In genomic region chr7:138527746-138528223, GRCh38 we compare ENCODE assay signal across 1 cellular context.
TF ChIP-seq lines count a peak whose summit lies in the region.

No MANE protein-coding gene starts in this region.

TF ChIP-seq in HEK293, 187 proteins besides CTCF, POLR2A, EP300 and RAD21 (continued from another document and continues in another):
- TF ChIP-seq PRDM2 (tag by site-specific recombination; IDR thresholded peaks at IDR 0.05; ENCODE audit: borderline replicate concordance) (no peak), ZNF24 (tag by site-specific recombination; IDR thresholded peaks at IDR 0.05) (no peak), ZNF114 (tag by site-specific recombination; IDR thresholded peaks at IDR 0.05) (no peak), KLF16 (tag by site-specific recombination; IDR thresholded peaks at IDR 0.05) (no peak), ZNF2 (tag by site-specific recombination; IDR thresholded peaks at IDR 0.05) (no peak), MEIS1 (CRISPR knock-in tag; IDR thresholded peaks at IDR 0.05; ENCODE audit: borderline replicate concordance) (no peak), ZNF26 (tag by site-specific recombination; IDR thresholded peaks at IDR 0.05) (peak; percentile 40; the same call in 1 of the 2 replicates), ZNF792 (tag by site-specific recombination; IDR thresholded peaks at IDR 0.05) (no peak), ZBTB44 (tag by site-specific recombination; IDR thresholded peaks at IDR 0.05) (no peak), ZNF529 (tag by site-specific recombination; IDR thresholded peaks at IDR 0.05; ENCODE audit: insufficient replicate concordance) (peak; percentile 51), ZNF174 (tag by site-specific recombination; IDR thresholded peaks at IDR 0.05) (peak; percentile 40; the same call in 1 of the 2 replicates), ZBTB48 (tag by site-specific recombination; IDR thresholded peaks at IDR 0.05) (no peak), ZNF362 (tag by site-specific recombination; IDR thresholded peaks at IDR 0.05) (no peak), RBAK (tag by site-specific recombination; IDR thresholded peaks at IDR 0.05) (no peak), ZNF169 (tag by site-specific recombination; IDR thresholded peaks at IDR 0.05) (0 out of 2 replicates have a peak, but pooled peaks have one; percentile 58), ZNF248 (tag by site-specific recombination; IDR thresholded peaks at IDR 0.05) (0 out of 2 replicates have a peak, but pooled peaks have one; percentile 57), SETDB1 (IDR thresholded peaks at IDR 0.05; ENCODE audit: insufficient read length, low read length) (peak; percentile 100), ZNF184 (tag by site-specific recombination; IDR thresholded peaks at IDR 0.05) (0 out of 2 replicates have a peak, but pooled peaks have one; percentile 22), ZNF350 (tag by site-specific recombination; IDR thresholded peaks at IDR 0.05) (peak; percentile 87), EGR2 (tag by site-specific recombination; IDR thresholded peaks at IDR 0.05; ENCODE audit: low read depth) (no peak), ZNF324 (tag by site-specific recombination; IDR thresholded peaks at IDR 0.05) (no peak), TSHZ1 (tag by site-specific recombination; IDR thresholded peaks at IDR 0.05; ENCODE audit: borderline replicate concordance) (no peak), ZNF558 (tag by site-specific recombination; IDR thresholded peaks at IDR 0.05) (no peak; the same call in 1 of the 2 replicates), KLF10 (tag by site-specific recombination; IDR thresholded peaks at IDR 0.05) (no peak), ZNF18 (tag by site-specific recombination; IDR thresholded peaks at IDR 0.05) (no peak), ZNF610 (tag by site-specific recombination; IDR thresholded peaks at IDR 0.05; ENCODE audit: borderline replicate concordance) (peak; percentile 53; the same call in 1 of the 2 replicates), ZFP41 (tag by site-specific recombination; IDR thresholded peaks at IDR 0.05; ENCODE audit: borderline replicate concordance) (no peak), ZNF670 (tag by site-specific recombination; IDR thresholded peaks at IDR 0.05; ENCODE audit: low read depth) (no peak), ZNF394 (tag by site-specific recombination; IDR thresholded peaks at IDR 0.05; ENCODE audit: borderline replicate concordance) (no peak), HOXD13 (CRISPR knock-in tag; IDR thresholded peaks at IDR 0.05; ENCODE audit: borderline replicate concordance) (no peak), REPIN1 (tag by site-specific recombination; IDR thresholded peaks at IDR 0.05; ENCODE audit: low read depth) (no peak), ZNF416 (tag by site-specific recombination; IDR thresholded peaks at IDR 0.05) (peak; percentile 25; the same call in 1 of the 2 replicates), ZNF518A (tag by site-specific recombination; conservative IDR thresholded peaks at IDR 0.05; ENCODE audit: low read depth) (peak; percentile 50; the same call in 1 of the 2 replicates), ZNF549 (tag by site-specific recombination; IDR thresholded peaks at IDR 0.05) (peak; percentile 41; the same call in 1 of the 2 replicates), ZNF585B (tag by site-specific recombination; IDR thresholded peaks at IDR 0.05) (no peak)
